ENCODE assay signal across 8 cellular contexts in genomic region chr1:244865028-244865371, GRCh38. TPM values are rescaled to one million over a fixed set of nuclear protein-coding genes. Genes with fewer than 3 reads are reported as not detected.
DNase-seq lines count a peak whose midpoint lies in the region; ATAC-seq and TF ChIP-seq lines count a peak whose summit lies in the region.

No MANE protein-coding gene starts in this region.

- H3K4me3 ChIP-seq in IMR-90 (ENCODE audit: insufficient read depth, low read depth, low read length), result peak overlapping the region; percentile 64
- peak overlapping the region; percentile 49 to 93 for H3K4me3 ChIP-seq in esophagus (ENCODE audit: low read depth in 1 of 2, low read length in 2 of 2)
- peak overlapping the region; percentile 77 for H3K4me3 ChIP-seq in neural progenitor cell

- H2BK120ac ChIP-seq in IMR-90 (ENCODE audit: low read depth, low read length), result peak overlapping the region; percentile 45

- ATAC-seq in IMR-90 (ENCODE audit: low read depth) (peak; percentile 2; the same call in 1 of the 2 replicates), HG03159 (IDR thresholded peaks at IDR 0.05; ENCODE audit: unreplicated experiment) (no peak), HG02642 (IDR thresholded peaks at IDR 0.05; ENCODE audit: poor library complexity, unreplicated experiment) (no peak)

- BruUV-seq in IMR-90 (replicated peaks; lab: Mats Ljungman, UMichigan), result no TSS peak

- CTCF ChIA-PET in IMR-90 (lab: Yijun Ruan, JAX), result interaction anchor here (2.0 kb wide), 1 partner anchor 178 kb away, joined by 8 read pairs; no protein-coding TSS in a partner anchor
- CTCF ChIA-PET in activated CD4-positive, alpha-beta T cell treated with anti-CD3 and anti-CD28 coated beads, Interleukin-2, amount 10 ng/mL, durations not matched to agents 7 days and 5 days (lab: Charles Lee), result interaction anchor here (1.0 to 7.7 kb wide), 5 partner anchors 9 to 177 kb away, joined by 3 to 76 read pairs (median 4); partner anchors contain the start of gene COX20

- peak overlapping the region; percentile 35 for H2AK5ac ChIP-seq in IMR-90 (ENCODE audit: low read depth, low read length)

- peak overlapping the region; percentile 90 for H2BK5ac ChIP-seq in IMR-90 (ENCODE audit: low read depth, low read length, poor library complexity, severe bottlenecking)

- H3K4me1 Mint-ChIP-seq in activated CD4-positive, alpha-beta T cell treated with anti-CD3 and anti-CD28 coated beads, Interleukin-2, amount 10 ng/mL, durations not matched to agents 7 days and 5 days, result peaks cover 36% of the 10 kb centered on the region
- H3K4me1 Mint-ChIP-seq in neural progenitor cell, result peaks cover 54% of the 10 kb centered on the region

- peak overlapping the region; percentile 29; the same call in 1 of the 2 replicates for H2BK20ac ChIP-seq in IMR-90 (ENCODE audit: low read depth, low read length)

- H3K27me3 ChIP-seq in IMR-90 (ENCODE audit: control insufficient read depth, insufficient read depth, low read length), result no peaks in the 10 kb centered on the region
- H3K27me3 ChIP-seq in esophagus (ENCODE audit: control insufficient read depth in 1 of 2, insufficient read depth in 2 of 2, low read length in 2 of 2), result no peaks in the 10 kb centered on the region
- H3K27me3 ChIP-seq in neural progenitor cell, result no peaks in the 10 kb centered on the region

- H3K27ac ChIP-seq in IMR-90 (ENCODE audit: insufficient read depth, low read length), result peak overlapping the region; percentile 99
- peak overlapping the region; percentile 95 to 100 for H3K27ac ChIP-seq in esophagus (ENCODE audit: low read depth in 2 of 2, low read length in 1 of 2)
- H3K27ac ChIP-seq in neural progenitor cell, result peak overlapping the region; percentile 91

- peak overlapping the region; percentile 95 for H4K8ac ChIP-seq in IMR-90 (ENCODE audit: low read depth in 2 of 2, low read length in 2 of 2)

- peak overlapping the region; percentile 84 for H3K4me3 Mint-ChIP-seq in activated CD4-positive, alpha-beta T cell treated with anti-CD3 and anti-CD28 coated beads, Interleukin-2, amount 10 ng/mL, durations not matched to agents 7 days and 5 days
- peak overlapping the region; percentile 86 for H3K4me3 Mint-ChIP-seq in neural progenitor cell

- peak overlapping the region; percentile 37 for H2AK9ac ChIP-seq in IMR-90 (replicated peaks; ENCODE audit: low read depth, low read length, poor library complexity)

- H3K36me3 ChIP-seq in IMR-90 (ENCODE audit: control insufficient read depth, insufficient read depth, low read length), result peaks cover 12% of the 10 kb centered on the region
- H3K36me3 ChIP-seq in esophagus (ENCODE audit: control insufficient read depth in 2 of 2, insufficient read depth in 2 of 2, low read length in 1 of 2), result peaks cover 2 to 4% of the 10 kb centered on the region in 2 donors
- H3K36me3 ChIP-seq in neural progenitor cell, result peaks cover 6% of the 10 kb centered on the region

- no peak for TF ChIP-seq CTCF in IMR-90 (conservative IDR thresholded peaks at IDR 0.05; ENCODE audit: low read depth, low read length)
- no peak for TF ChIP-seq CTCF in neural progenitor cell (IDR thresholded peaks at IDR 0.05)

- peaks cover 32% of the 10 kb centered on the region for H3K36me3 Mint-ChIP-seq in activated CD4-positive, alpha-beta T cell treated with anti-CD3 and anti-CD28 coated beads, Interleukin-2, amount 10 ng/mL, durations not matched to agents 7 days and 5 days (ENCODE audit: low read depth)
- H3K36me3 Mint-ChIP-seq in neural progenitor cell, result peaks cover 19% of the 10 kb centered on the region

- H3K4me2 ChIP-seq in IMR-90 (ENCODE audit: low read depth, low read length), result peak overlapping the region; percentile 96
- peak overlapping the region; percentile 78 for H3K4me2 ChIP-seq in neural progenitor cell

- H3K4ac ChIP-seq in IMR-90 (ENCODE audit: low read depth, low read length), result peak overlapping the region; percentile 82

- H3K9ac ChIP-seq in IMR-90 (ENCODE audit: low read depth, low read length) (peak overlapping the region; percentile 99), neural progenitor cell (no peak overlapping the region)

- H3K4me1 ChIP-seq in IMR-90 (ENCODE audit: control insufficient read depth, insufficient read depth, low read length) (peaks cover 8% of the 10 kb centered on the region), esophagus (ENCODE audit: control insufficient read depth in 2 of 2, insufficient read depth in 2 of 2, low read length in 1 of 2) (peaks cover 1 to 2% of the 10 kb centered on the region in 2 donors), neural progenitor cell (peaks cover 25% of the 10 kb centered on the region)

- H4K20me1 ChIP-seq in IMR-90 (ENCODE audit: insufficient read depth, low read length) (peaks cover 35% of the 10 kb centered on the region), neural progenitor cell (ENCODE audit: low read depth) (peaks cover 28% of the 10 kb centered on the region)

- peak overlapping the region; percentile 98 for H3K18ac ChIP-seq in IMR-90 (ENCODE audit: low read depth, low read length)

- H3F3A ChIP-seq in neural progenitor cell (ENCODE audit: low read depth), result peaks cover 43% of the 10 kb centered on the region

- TF ChIP-seq RAD21 in IMR-90 (IDR thresholded peaks at IDR 0.05; ENCODE audit: low read length), result no peak

- dilution Hi-C loops in IMR-90 (cut with HindIII; ENCODE audit: low sequenced_read_pairs, unreplicated experiment), result no loop called here

- peaks cover 3 to 6% of the 10 kb centered on the region in 2 experiments; a peak in 2 of 4 replicates for H3K79me1 ChIP-seq in IMR-90 (ENCODE audit: low read depth in 1 of 2, low read length in 2 of 2)

- H3K27ac Mint-ChIP-seq in activated CD4-positive, alpha-beta T cell treated with anti-CD3 and anti-CD28 coated beads, Interleukin-2, amount 10 ng/mL, durations not matched to agents 7 days and 5 days, result peak overlapping the region; percentile 98
- H3K27ac Mint-ChIP-seq in neural progenitor cell, result peak overlapping the region; percentile 98

- H3K9me3 Mint-ChIP-seq in activated CD4-positive, alpha-beta T cell treated with anti-CD3 and anti-CD28 coated beads, Interleukin-2, amount 10 ng/mL, durations not matched to agents 7 days and 5 days, result no peaks in the 10 kb centered on the region
- H3K9me3 Mint-ChIP-seq in neural progenitor cell, result no peaks in the 10 kb centered on the region

- WGBS in IMR-90 (ENCODE audit: extremely low coverage in 2 of 2, insufficient read length in 1 of 2), 2 experiments, result no CpG with 5 or more reads among the region's 9 CpGs
- WGBS in esophagus, 2 donors, result 10 to 11% methylated on average over 9 of the region's 9 CpGs

- H3K56ac ChIP-seq in IMR-90 (ENCODE audit: extremely low read depth, insufficient read depth, low read length), result peak overlapping the region; percentile 94

- H3K9me1 ChIP-seq in IMR-90 (ENCODE audit: insufficient read depth, low read length), result no peaks in the 10 kb centered on the region

- H3K14ac ChIP-seq in IMR-90 (replicated peaks; ENCODE audit: low read depth, low read length), result peak overlapping the region; percentile 82

- DNase-seq in C1 segment of cervical spinal cord (lab: John Stamatoyannopoulos, UW) (peak in 10 of 14 donors; percentile 23 to 77 (median 62)), IMR-90 (no peak), neural progenitor cell (ENCODE audit: low spot score) (peak; percentile 43), KBM-7 (no peak)
- DNase-seq in activated CD4-positive, alpha-beta T cell treated with anti-CD3 and anti-CD28 coated beads, Interleukin-2, amount 10 ng/mL, durations not matched to agents 7 days and 5 days, result peak; percentile 33

- TF ChIP-seq POLR2A in IMR-90 (IDR thresholded peaks at IDR 0.05; ENCODE audit: low read depth, low read length), result no peak

- peak overlapping the region; percentile 81 for H2AFZ ChIP-seq in IMR-90 (replicated peaks; ENCODE audit: low read length, poor library complexity)
- peak overlapping the region; percentile 4 for H2AFZ ChIP-seq in neural progenitor cell (replicated peaks)

- peaks cover 59% of the 10 kb centered on the region for H3K79me2 ChIP-seq in neural progenitor cell (ENCODE audit: low read depth)

- POLR2A ChIA-PET in IMR-90 (lab: Charles Lee; ENCODE audit: unreplicated experiment), result interaction anchor here (1.0 kb wide), 1 partner anchor 99 kb away, joined by 4 read pairs; no protein-coding TSS in a partner anchor
- POLR2A ChIA-PET in activated CD4-positive, alpha-beta T cell treated with anti-CD3 and anti-CD28 coated beads, Interleukin-2, amount 10 ng/mL, durations not matched to agents 7 days and 5 days (lab: Charles Lee), result interaction anchor here (0.9 to 2.9 kb wide), 2 partner anchors 31 to 105 kb away, joined by 3 to 9 read pairs; a partner anchor contains a TSS

- peak overlapping the region; percentile 67; the same call in 2 of the 3 replicates for H2BK15ac ChIP-seq in IMR-90 (ENCODE audit: low read depth, low read length)

- no peaks in the 10 kb centered on the region for H3K27me3 Mint-ChIP-seq in activated CD4-positive, alpha-beta T cell treated with anti-CD3 and anti-CD28 coated beads, Interleukin-2, amount 10 ng/mL, durations not matched to agents 7 days and 5 days
- peaks cover 8% of the 10 kb centered on the region for H3K27me3 Mint-ChIP-seq in neural progenitor cell (ENCODE audit: insufficient read depth, low read depth)

- H3K9me3 ChIP-seq in IMR-90 (ENCODE audit: control insufficient read depth, insufficient read depth, low read length), result no peaks in the 10 kb centered on the region
- H3K9me3 ChIP-seq in esophagus (ENCODE audit: control insufficient read depth in 2 of 2, insufficient read depth in 1 of 2, low read depth in 1 of 2, low read length in 1 of 2), result no peaks in the 10 kb centered on the region
- H3K9me3 ChIP-seq in neural progenitor cell (ENCODE audit: low read depth), result no peaks in the 10 kb centered on the region

- intact Hi-C loops in IMR-90 (cut with micrococcal nuclease), result loop anchor here (2.0 kb wide), 1 partner anchor 32 kb away; no protein-coding TSS in a partner anchor

- peak overlapping the region; percentile 98 for H4K5ac ChIP-seq in IMR-90 (ENCODE audit: low read depth, low read length)

- H3K23ac ChIP-seq in IMR-90 (ENCODE audit: low read depth, low read length), result peak overlapping the region; percentile 88

- peak overlapping the region; percentile 79 for H4K91ac ChIP-seq in IMR-90 (ENCODE audit: insufficient read depth, low read depth, low read length)

- in situ Hi-C loops in IMR-90 (cut with MboI; ENCODE audit: low sequenced_read_pairs), result no loop called here
- in situ Hi-C loops in KBM-7 (cut with MboI; ENCODE audit: low pct_unique_long_range_greater_than_20kb, low sequenced_read_pairs), result no loop called here

RNA-seq across cellular contexts. Expression of gene HNRNPU, which starts 0.7 kb away (rescaled TPM):
- total RNA-seq in IMR-90 (2012; rRNA removed) (151 and 343 TPM in 2 replicates), neural progenitor cell (ENCODE audit: low replicate concordance) (543 and 856 TPM in 2 replicates)
- polyA plus RNA-seq in IMR-90 (2012; rRNA removed) (144 and 169 TPM in 2 replicates), esophagus (100 to 1,000 TPM in 1 of 2 donors, 10 to 100 TPM in 1; 94.5 to 127 TPM)
- 41.1 and 87.3 TPM in 2 replicates for polyA plus RNA-seq in IMR-90 (2012; cell fraction: cytosol; rRNA removed)
- polyA plus RNA-seq in IMR-90 (2012; cell fraction: nucleus; rRNA removed; ENCODE audit: low replicate concordance), result 31.2 and 90.2 TPM in 2 replicates
- total RNA-seq in activated CD4-positive, alpha-beta T cell treated with anti-CD3 and anti-CD28 coated beads, Interleukin-2, amount 10 ng/mL, durations not matched to agents 7 days and 5 days, result 100 to 1,000 TPM; 425 to 469 TPM

RNA-seq across cellular contexts. Expression of gene COX20, which starts 29.5 kb away (rescaled TPM):
- 13.3 and 26.9 TPM in 2 replicates for total RNA-seq in IMR-90 (2012; rRNA removed)
- polyA plus RNA-seq in IMR-90 (2012; rRNA removed), result 27.0 and 27.5 TPM in 2 replicates
- 4.6 and 8.8 TPM in 2 replicates for polyA plus RNA-seq in IMR-90 (2012; cell fraction: cytosol; rRNA removed)
- polyA plus RNA-seq in IMR-90 (2012; cell fraction: nucleus; rRNA removed; ENCODE audit: low replicate concordance), result 1.7 and 15.7 TPM in 2 replicates
- 10 to 100 TPM; 29.8 to 32.9 TPM for total RNA-seq in activated CD4-positive, alpha-beta T cell treated with anti-CD3 and anti-CD28 coated beads, Interleukin-2, amount 10 ng/mL, durations not matched to agents 7 days and 5 days
- 10 to 100 TPM; 35.8 to 59.8 TPM for polyA plus RNA-seq in esophagus
- total RNA-seq in neural progenitor cell (ENCODE audit: low replicate concordance), result 24.0 and 81.6 TPM in 2 replicates

Comparison
In these comparisons a context has a peak if more than half of its experiments do, and no peak if none do; other contexts are left out.
1. DNase-seq: peak in C1 segment of cervical spinal cord (10 of 14), activated CD4-positive, alpha-beta T cell treated with anti-CD3 and anti-CD28 coated beads, Interleukin-2, amount 10 ng/mL, durations not matched to agents 7 days and 5 days (single experiment) and neural progenitor cell (single experiment); none in IMR-90 (single experiment) and KBM-7 (single experiment).
2. Peak in every context shown above with its lines, with median percentiles within 50 percentile points of each other: H3K27ac ChIP-seq and H3K4me3 ChIP-seq.